Comparison of ENCODE assay signal across 9 cellular contexts in the genomic region with DNA sequence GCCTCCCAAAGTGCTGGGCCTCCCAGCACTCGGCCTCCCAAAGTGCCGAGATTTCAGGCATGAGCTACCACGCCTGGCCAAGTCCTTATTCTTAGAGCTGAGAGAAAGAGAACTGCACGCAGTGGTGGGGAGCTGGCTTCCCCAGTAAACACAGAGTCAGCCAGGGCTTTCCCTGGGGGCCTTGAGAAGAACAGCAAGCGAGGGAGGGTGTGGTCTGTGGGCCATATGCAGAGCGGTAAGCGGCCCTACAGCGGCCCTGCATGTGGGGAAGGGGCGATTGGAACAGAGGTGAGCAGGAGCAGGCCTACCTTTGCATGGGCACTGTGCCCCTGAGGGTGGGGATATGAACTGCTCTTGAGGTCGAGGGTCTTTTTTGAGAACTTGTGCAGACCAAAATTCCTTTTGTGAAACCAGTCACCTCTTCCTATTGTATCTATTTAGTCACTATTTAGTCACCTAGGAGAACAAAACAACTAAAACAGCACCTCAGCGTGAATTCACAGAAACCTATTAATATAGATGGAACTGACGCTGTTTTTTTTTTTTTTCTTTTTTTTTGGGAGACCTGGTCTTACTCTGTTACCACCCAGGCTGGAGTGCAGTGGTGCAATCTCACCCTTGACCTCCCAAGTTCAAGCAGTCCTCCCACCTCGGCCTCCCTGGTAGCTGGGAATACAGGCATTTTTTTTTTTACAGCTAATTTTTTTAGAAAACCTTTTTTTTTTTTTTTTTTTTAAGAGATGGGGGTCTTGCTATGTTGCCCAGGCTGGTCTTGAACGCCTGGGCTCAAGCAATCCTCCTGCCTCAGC. TPM values are rescaled to one million over a fixed set of nuclear protein-coding genes. Genes with fewer than 3 reads are reported as not detected.
DNase-seq lines count a peak whose midpoint lies in the region; ATAC-seq and TF ChIP-seq lines count a peak whose summit lies in the region.
"Had no signal": no experiment of that assay in that cellular context is flagged by ENCODE, and none has a peak within 500 bp of the region (broad histone marks: within the 10 kb centered on the region; RNA-seq: fewer than 3 reads in every experiment).

No MANE protein-coding gene starts in this region.

- H3K27ac Mint-ChIP-seq in activated CD8-positive, alpha-beta T cell treated with anti-CD3 and anti-CD28 coated beads for 36 hours, result peak overlapping the region; percentile 90

- ATAC-seq in HG02678 (IDR thresholded peaks at IDR 0.05; ENCODE audit: unreplicated experiment), result peak; percentile 55
- peak; percentile 54 for ATAC-seq in activated CD8-positive, alpha-beta T cell treated with anti-CD3 and anti-CD28 coated beads for 36 hours

- CTCF ChIA-PET in activated CD8-positive, alpha-beta T cell treated with anti-CD3 and anti-CD28 coated beads for 36 hours (lab: Charles Lee), result interaction anchor here (1.0 to 23.2 kb wide), 8 partner anchors 11 to 423 kb away, joined by 3 to 1114 read pairs (median 5); a partner anchor contains a TSS

- peaks cover 96% of the 10 kb centered on the region for H3K4me1 Mint-ChIP-seq in activated CD8-positive, alpha-beta T cell treated with anti-CD3 and anti-CD28 coated beads for 36 hours (ENCODE audit: low read depth)

- no peak for TF ChIP-seq CTCF in GM13976 (IDR thresholded peaks at IDR 0.05; ENCODE audit: borderline replicate concordance, control extremely low read depth, extremely low read depth, insufficient read depth, missing control alignments)
- TF ChIP-seq CTCF in activated CD8-positive, alpha-beta T cell treated with anti-CD3 and anti-CD28 coated beads for 36 hours (IDR thresholded peaks at IDR 0.05), result no peak
- TF ChIP-seq CTCF in fibroblast of villous mesenchyme (IDR thresholded peaks at IDR 0.05; ENCODE audit: insufficient read depth, low read depth, low read length), result no peak

- POLR2A ChIA-PET in activated CD8-positive, alpha-beta T cell treated with anti-CD3 and anti-CD28 coated beads for 36 hours (lab: Charles Lee), result interaction anchor here (0.6 to 10.2 kb wide), 7 partner anchors 14 to 62 kb away, joined by 3 to 113 read pairs (median 8); no protein-coding TSS in a partner anchor

- H3K36me3 Mint-ChIP-seq in activated CD8-positive, alpha-beta T cell treated with anti-CD3 and anti-CD28 coated beads for 36 hours (ENCODE audit: low read depth), result peaks cover 36% of the 10 kb centered on the region

- H3K9me3 Mint-ChIP-seq in activated CD8-positive, alpha-beta T cell treated with anti-CD3 and anti-CD28 coated beads for 36 hours, result peaks cover 9% of the 10 kb centered on the region

- intact Hi-C loops in activated CD8-positive, alpha-beta T cell treated with anti-CD3 and anti-CD28 coated beads for 36 hours (cut with micrococcal nuclease), result no loop called here

- H3K4me3 ChIP-seq in fibroblast of villous mesenchyme (ENCODE audit: low read depth, low read length), result no peak overlapping the region
- H3K4me3 ChIP-seq: cardiac muscle cell had no signal

- in situ Hi-C loops in GM13976 (cut with MboI; ENCODE audit: low sequenced_read_pairs, unreplicated experiment), result loop anchor here (5.0 to 10.0 kb wide), 2 partner anchors 48 to 116 kb away; a partner anchor contains a TSS

- DNase-seq in GM13976 (ENCODE audit: low spot score) (peak; percentile 61), fibroblast of villous mesenchyme (ENCODE audit: low read depth) (peak; percentile 37), mucosa of gallbladder (ENCODE audit: low spot score) (no peak), T-helper 9 cell (no peak), putamen (ENCODE audit: low spot score) (no peak)
- DNase-seq in activated CD8-positive, alpha-beta T cell treated with anti-CD3 and anti-CD28 coated beads for 36 hours, result peak; percentile 77
- DNase-seq in stimulated activated CD4-positive, alpha-beta T cell treated with anti-CD3 and anti-CD28 coated beads, Interleukin-2, amount 100 ng/mL, for 4 hours (ENCODE audit: low read depth), result peak; percentile 24

- H3K4me3 Mint-ChIP-seq in activated CD8-positive, alpha-beta T cell treated with anti-CD3 and anti-CD28 coated beads for 36 hours, result peak overlapping the region; percentile 56

- H3K27me3 Mint-ChIP-seq in activated CD8-positive, alpha-beta T cell treated with anti-CD3 and anti-CD28 coated beads for 36 hours, result no peaks in the 10 kb centered on the region

RNA-seq across cellular contexts. Expression of a gene that starts 36.9 kb away (rescaled TPM):
- total RNA-seq in activated CD8-positive, alpha-beta T cell treated with anti-CD3 and anti-CD28 coated beads for 36 hours, result under 1 TPM; 0.11 to 0.20 TPM
- under 0.01 TPM in 1 of 2 replicates, not detected in the other for total RNA-seq in fibroblast of villous mesenchyme
- total RNA-seq in mucosa of gallbladder, result not detected
- total RNA-seq: cardiac muscle cell had no signal

RNA-seq across cellular contexts. Expression of a gene that starts 46.7 kb away (rescaled TPM):
- 10 to 100 TPM; 43.9 to 45.5 TPM for total RNA-seq in activated CD8-positive, alpha-beta T cell treated with anti-CD3 and anti-CD28 coated beads for 36 hours
- 39.0 and 51.4 TPM in 2 replicates for total RNA-seq in fibroblast of villous mesenchyme
- total RNA-seq in mucosa of gallbladder, result 124 TPM

Comparison
In these comparisons a context has a peak if more than half of its experiments do, and no peak if none do; other contexts are left out.
1. DNase-seq: peak in GM13976 (single experiment), activated CD8-positive, alpha-beta T cell treated with anti-CD3 and anti-CD28 coated beads for 36 hours (single experiment), fibroblast of villous mesenchyme (single experiment) and stimulated activated CD4-positive, alpha-beta T cell treated with anti-CD3 and anti-CD28 coated beads, Interleukin-2, amount 100 ng/mL, for 4 hours (single experiment); none in mucosa of gallbladder (single experiment), T-helper 9 cell (single experiment) and putamen (single experiment).